ENCODE assay signal across 8 cellular contexts in genomic region chr22:24894220-24894975, GRCh38. TPM values are rescaled to one million over a fixed set of nuclear protein-coding genes. Genes with fewer than 3 reads are reported as not detected.
DNase-seq lines count a peak whose midpoint lies in the region; ATAC-seq and TF ChIP-seq lines count a peak whose summit lies in the region.

No MANE protein-coding gene starts in this region.

- DNase-seq in ELF-1 (ENCODE audit: low read depth, low spot score) (peak; percentile 88), NCI-H2227 treated with DMSO at 0.1 percent for 48 hours (lab: John Stamatoyannopoulos, UW) (peak; percentile 4), T47D (ENCODE audit: low read depth in 1 of 2, low spot score in 1 of 2) (peak; percentile 56 to 94), kidney tubule cell (ENCODE audit: low spot score) (peak; percentile 99), tibial nerve (ENCODE audit: low spot score in 2 of 2) (peak; percentile 73 to 75), NCI-H187 (lab: John Stamatoyannopoulos, UW) (no peak)

- TF ChIP-seq POLR2A in tibial nerve (IDR thresholded peaks at IDR 0.05), result no peak

- ATAC-seq in GM21786 (IDR thresholded peaks at IDR 0.05; ENCODE audit: unreplicated experiment), result no peak
- no peak for ATAC-seq in HG02571 (IDR thresholded peaks at IDR 0.05; ENCODE audit: unreplicated experiment)

- H3K36me3 ChIP-seq in tibial nerve, result peaks cover 0 to 17% (median 0%) of the 10 kb centered on the region in 3 donors

- 34 to 41% methylated on average over 16 of the region's 16 CpGs for WGBS in tibial nerve, 2 donors

- peaks cover 0 to 16% (median 0%) of the 10 kb centered on the region in 4 donors for H3K4me1 ChIP-seq in tibial nerve

- in situ Hi-C loops in T47D (cut with HindIII; ENCODE audit: low pct_unique_long_range_greater_than_20kb, low sequenced_read_pairs), result no loop called here

- no peaks in the 10 kb centered on the region for H3K9me3 ChIP-seq in tibial nerve

- H3K4me3 ChIP-seq in tibial nerve, result no peak overlapping the region

- TF ChIP-seq EP300 in tibial nerve (IDR thresholded peaks at IDR 0.05), result peak in 1 of 2 donors; percentile 73

- no peaks in the 10 kb centered on the region for H3K27me3 ChIP-seq in tibial nerve

- H3K27ac ChIP-seq in tibial nerve, result peak overlapping the region; percentile 7 to 88 (median 60)

- TF ChIP-seq CTCF in tibial nerve (IDR thresholded peaks at IDR 0.05), result no peak

RNA-seq across cellular contexts. Expression of gene LHFPL7, which starts 52.1 kb away (rescaled TPM):
- total RNA-seq in tibial nerve, result not detected

RNA-seq across cellular contexts. Expression of gene KIAA1671, which starts 58.1 kb away (rescaled TPM):
- 10 to 100 TPM; 30.6 to 52.7 (median 39.9) TPM for total RNA-seq in tibial nerve

Comparison
In these comparisons a context has a peak if more than half of its experiments do, and no peak if none do; other contexts are left out.
1. DNase-seq: peak in ELF-1 (single experiment), NCI-H2227 treated with DMSO at 0.1 percent for 48 hours (single experiment), T47D (2 of 2), kidney tubule cell (single experiment) and tibial nerve (2 of 2); none in NCI-H187 (0 of 2).